ENCODE assay signal across 27 cellular contexts in the genomic region with DNA sequence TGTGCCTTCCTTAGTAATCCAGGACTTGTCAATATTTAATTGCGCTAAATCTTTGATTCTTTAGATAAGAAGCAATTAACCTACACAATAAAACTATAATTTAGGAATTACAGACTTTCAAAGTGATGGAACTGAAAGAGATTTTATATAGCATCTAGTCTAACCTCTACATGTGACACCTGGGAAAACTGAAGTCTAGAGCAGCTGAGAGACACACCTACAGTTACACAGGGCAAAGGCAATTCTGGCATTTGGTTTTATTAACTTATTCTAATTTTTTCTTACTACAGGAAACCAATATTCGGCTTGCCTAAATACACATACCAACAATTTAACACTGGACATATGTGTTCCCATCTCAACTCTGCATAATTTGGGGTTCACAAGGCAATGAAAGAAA.
"Had no signal": no experiment of that assay in that cellular context is flagged by ENCODE, and none has a peak within 500 bp of the region (broad histone marks: within the 10 kb centered on the region; RNA-seq: fewer than 3 reads in every experiment).

No MANE protein-coding gene starts in this region.

- H3K36me3 ChIP-seq: left lung, lower lobe of right lung, neural progenitor cell, neutrophil, right atrium auricular region, right lobe of liver, tibial nerve had no signal

- H3K9me3 Mint-ChIP-seq: naive B cell; natural killer cell; nephron progenitor cell; neural progenitor cell; stimulated activated naive CD8-positive, alpha-beta T cell treated with anti-CD3 and anti-CD28 coated beads, Interleukin-15, amount 100 ng/mL, for 72 hours had no signal

- FAIRE-seq: keratinocyte had no signal

- H3K4me1 ChIP-seq: left lung, right atrium auricular region, right lobe of liver, tibial nerve had no signal

- H3K4me3 Mint-ChIP-seq: naive B cell; natural killer cell; nephron progenitor cell; neural progenitor cell; stimulated activated naive CD8-positive, alpha-beta T cell treated with anti-CD3 and anti-CD28 coated beads, Interleukin-15, amount 100 ng/mL, for 72 hours had no signal

- H3K27ac Mint-ChIP-seq: naive B cell; natural killer cell; nephron progenitor cell; neural progenitor cell; progenitor cell of endocrine pancreas; stimulated activated naive CD8-positive, alpha-beta T cell treated with anti-CD3 and anti-CD28 coated beads, Interleukin-15, amount 100 ng/mL, for 72 hours had no signal

- DNase-seq: heart right ventricle; kidney glomerular epithelial cell; left cardiac atrium; left lung; lower lobe of right lung; mammary epithelial cell; mesenchymal stem cell; naive B cell; natural killer cell; nephron progenitor cell; occipital lobe; right lobe of liver; stimulated activated CD4-positive, alpha-beta T cell treated with anti-CD3 and anti-CD28 coated beads, Interleukin-12 subunit alpha, Interleukin-12 subunit beta, amount 100 ng/mL, for 4 hours; stimulated activated CD4-positive, alpha-beta T cell treated with anti-CD3 and anti-CD28 coated beads, Interleukin-15, amount 100 ng/mL, for 24 hours; stimulated activated CD4-positive, alpha-beta T cell treated with anti-CD3 and anti-CD28 coated beads, Interleukin-2, amount 100 ng/mL, for 24 hours; stimulated activated CD4-positive, alpha-beta T cell treated with anti-CD3 and anti-CD28 coated beads, Interleukin-4, amount 100 ng/mL, for 1 hour; stimulated activated naive CD4-positive, alpha-beta T cell; stimulated activated naive CD8-positive, alpha-beta T cell treated with anti-CD3 and anti-CD28 coated beads, Interleukin-15, amount 100 ng/mL, for 72 hours; substantia nigra; upper lobe of left lung had no signal

- H3K4me3 ChIP-seq: heart right ventricle, hepatocyte, left lung, lower lobe of right lung, neural progenitor cell, right atrium auricular region, right lobe of liver, tibial nerve, upper lobe of left lung had no signal

- H3K4me1 Mint-ChIP-seq: naive B cell; natural killer cell; stimulated activated naive CD8-positive, alpha-beta T cell treated with anti-CD3 and anti-CD28 coated beads, Interleukin-15, amount 100 ng/mL, for 72 hours had no signal

- ATAC-seq: heart right ventricle; left cardiac atrium; left lung; lower lobe of right lung; natural killer cell; right lobe of liver; stimulated activated naive CD8-positive, alpha-beta T cell treated with anti-CD3 and anti-CD28 coated beads, Interleukin-15, amount 100 ng/mL, for 72 hours had no signal

- H3K9me3 ChIP-seq: heart right ventricle, left lung, lower lobe of right lung, neutrophil, right atrium auricular region, right lobe of liver, tibial nerve, upper lobe of left lung had no signal

- H3K36me3 Mint-ChIP-seq: naive B cell, natural killer cell, neural progenitor cell had no signal

- H3K27me3 Mint-ChIP-seq: progenitor cell of endocrine pancreas had no signal
